8 cellular contexts compared by ENCODE assay signal in the genomic region with DNA sequence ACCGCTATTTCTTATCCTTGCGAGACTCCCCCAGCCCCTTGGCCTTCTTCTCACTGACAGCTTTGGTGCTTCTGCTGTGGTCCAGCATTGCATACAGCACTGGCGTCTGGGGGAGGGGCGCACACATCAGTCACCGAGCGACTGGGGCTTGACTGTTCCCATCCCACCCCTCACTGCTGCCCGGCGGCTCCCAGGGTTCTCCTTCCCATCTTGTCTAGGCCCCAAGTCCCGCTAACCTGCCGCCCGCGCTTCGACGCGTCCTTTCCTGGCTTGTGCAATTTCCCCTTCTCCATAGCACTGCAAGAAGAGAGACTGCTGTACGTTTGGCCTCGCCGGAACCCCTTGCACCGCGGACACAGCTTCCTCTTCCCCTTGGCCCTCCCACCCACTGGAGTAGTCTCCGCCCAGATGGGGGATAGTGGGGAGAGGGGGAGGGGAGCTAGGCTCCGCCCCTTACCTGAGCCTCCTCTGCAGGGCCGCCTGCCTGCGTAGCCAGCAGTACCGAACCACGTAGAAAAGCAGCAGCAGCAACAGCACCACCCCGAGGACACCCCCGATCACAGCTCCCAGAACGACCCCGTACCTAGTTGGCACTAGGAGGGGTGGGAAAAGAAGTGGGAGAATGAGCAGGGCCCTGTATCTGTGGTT. TPM values are rescaled to one million over a fixed set of nuclear protein-coding genes. Genes with fewer than 3 reads are reported as not detected.
DNase-seq lines count a peak whose midpoint lies in the region.

No MANE protein-coding gene starts in this region.

- H3K4me3 ChIP-seq in GM23248, result peak overlapping the region; percentile 76

- no peaks in the 10 kb centered on the region; the same call in 1 of the 2 replicates for H3K79me2 ChIP-seq in GM23248 (ENCODE audit: insufficient read depth)

- peak overlapping the region; percentile 81 for H3K9ac ChIP-seq in GM23248

- DNase-seq in DMS79 (lab: John Stamatoyannopoulos, UW) (peak; percentile 26), GM23248 (peak; percentile 67), NCI-H146 (lab: John Stamatoyannopoulos, UW) (peak; percentile 92), cerebellum (ENCODE audit: low spot score) (peak; percentile 93)
- DNase-seq in activated CD4-positive, CD25-positive, alpha-beta regulatory T cell treated with anti-CD3 and anti-CD28 coated beads, Interleukin-2, amount 50 U/mL, for 72 hours, result peak; percentile 82
- peak; percentile 45 to 80 (median 66) for DNase-seq in stimulated activated CD4-positive, alpha-beta T cell treated with anti-CD3 and anti-CD28 coated beads, Interleukin-1b, Interleukin-23, amount 100 ng/mL, for 24 hours (ENCODE audit: low read depth in 4 of 4, low spot score in 1 of 4)
- DNase-seq in NK-92 treated with Interleukin-12 subunit alpha and Interleukin-12 subunit beta, amount 100 ng/mL, for 24 hours (lab: John Stamatoyannopoulos, UW), result no peak

- in situ Hi-C loops in GM23248 (cut with MboI), result no loop called here

- peak overlapping the region; percentile 75 for H3K4me2 ChIP-seq in GM23248 (ENCODE audit: unreplicated experiment)

- no peaks in the 10 kb centered on the region for H3K9me2 ChIP-seq in GM23248 (ENCODE audit: insufficient read depth)

- no peaks in the 10 kb centered on the region for H3K36me3 ChIP-seq in GM23248 (ENCODE audit: low read depth)

- H3F3A ChIP-seq in GM23248 (ENCODE audit: insufficient read depth), result peaks cover 6% of the 10 kb centered on the region; the same call in 1 of the 2 replicates

- WGBS in GM23248 (ENCODE audit: low coverage in 1 of 2, low lambda C conversion rate in 2 of 2, missing lambda C conversion rate in 2 of 2), 2 experiments, result 1 to 6% methylated on average over 18 to 30 of the region's 30 CpGs

- H3K27me3 ChIP-seq in GM23248 (replicated peaks; ENCODE audit: insufficient read depth) (no peaks in the 10 kb centered on the region), layer of hippocampus (ENCODE audit: control insufficient read depth, insufficient read depth, low read length) (no peaks in the 10 kb centered on the region)

- H3K27ac ChIP-seq in GM23248 (no peak overlapping the region), layer of hippocampus (ENCODE audit: low read depth, low read length) (peak overlapping the region; percentile 74)

- H4K20me1 ChIP-seq in GM23248 (ENCODE audit: insufficient read depth), result no peaks in the 10 kb centered on the region

- H3K4me1 ChIP-seq in GM23248 (ENCODE audit: insufficient read depth), result no peaks in the 10 kb centered on the region

- no peaks in the 10 kb centered on the region for H3K9me3 ChIP-seq in GM23248 (ENCODE audit: low read depth)

- peak overlapping the region; percentile 94 for H2AFZ ChIP-seq in GM23248

RNA-seq across cellular contexts. Expression of a gene that starts 3.8 kb away (rescaled TPM):
- total RNA-seq in GM23248 (2014; rRNA removed; shearing (Covaris generic)), result 0.11 TPM in 1 of 2 replicates, not detected in the other
- not detected in 2 replicates for polyA plus RNA-seq in GM23248 (2016; fragmentation: Nextera tagmentation; extraction: Ambion mirVana)
- 1.1 TPM for total RNA-seq in cerebellum

RNA-seq across cellular contexts. Expression of a gene that starts 8.2 kb away (rescaled TPM):
- total RNA-seq in GM23248 (2014; rRNA removed; shearing (Covaris generic)), result 17.4 and 39.2 TPM in 2 replicates
- 175 and 211 TPM in 2 replicates for polyA plus RNA-seq in GM23248 (2016; fragmentation: Nextera tagmentation; extraction: Ambion mirVana)
- total RNA-seq in cerebellum, result 24.9 TPM

RNA-seq across cellular contexts. Expression of a gene that starts 47.5 kb away (rescaled TPM):
- total RNA-seq in GM23248 (2014; rRNA removed; shearing (Covaris generic)), result not detected in 2 replicates
- not detected in 2 replicates for polyA plus RNA-seq in GM23248 (2016; fragmentation: Nextera tagmentation; extraction: Ambion mirVana)
- 13.0 TPM for total RNA-seq in cerebellum

Comparison
In these comparisons a context has a peak if more than half of its experiments do, and no peak if none do; other contexts are left out.
1. RNA of a gene that starts 47.5 kb away (total RNA-seq): 13.0 TPM in cerebellum (single experiment); not detected in GM23248; every median in the first group is over 10 times any median in the second.